In the genomic region with DNA sequence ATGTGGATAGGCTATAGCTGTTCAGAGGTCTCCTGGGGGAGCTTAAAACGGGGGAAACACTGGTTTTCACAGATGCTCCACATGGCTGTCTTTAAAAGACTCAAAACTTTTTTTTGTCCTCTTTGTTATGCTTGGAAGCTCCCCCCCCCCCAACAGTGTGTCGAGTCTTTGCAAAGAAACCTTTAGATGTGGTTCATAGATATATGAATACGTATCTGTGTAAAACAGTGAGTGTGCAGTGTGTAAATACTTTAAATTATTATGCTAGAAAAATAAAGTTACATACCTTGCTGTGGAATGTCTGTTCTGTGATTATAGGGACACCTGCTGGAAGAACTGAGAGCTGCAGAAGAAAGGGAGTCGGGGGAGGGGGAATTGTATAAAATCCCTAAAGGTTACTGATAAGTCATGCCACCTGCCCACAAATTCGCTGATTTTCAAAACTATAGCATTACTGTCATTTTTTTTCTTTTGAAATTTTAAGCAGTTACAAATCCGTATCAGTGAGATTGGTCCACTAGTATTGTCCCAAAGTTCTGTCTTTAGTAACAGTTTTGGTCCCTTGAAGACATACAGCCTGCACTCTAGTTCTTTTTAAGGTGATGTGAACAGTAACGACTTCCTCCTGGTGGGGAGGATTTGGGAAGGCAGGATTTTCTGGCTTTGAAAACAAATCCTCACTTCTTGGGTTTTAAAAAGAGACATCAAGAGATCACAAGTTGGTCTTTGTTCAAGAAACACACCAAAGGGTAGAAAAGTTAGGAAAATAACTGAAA, we compare ENCODE assay signal across 8 cellular contexts. TPM values are rescaled to one million over a fixed set of nuclear protein-coding genes. Genes with fewer than 3 reads are reported as not detected.
A peak's percentile ranks its signal among the peaks of the same experiment; 100 is the strongest.
DNase-seq lines count a peak whose midpoint lies in the region; ATAC-seq, FAIRE-seq and TF ChIP-seq lines count a peak whose summit lies in the region.

No MANE protein-coding gene starts in this region.

- peak; percentile 68 for FAIRE-seq in kidney (lab: Jason Lieb, UNC)

- no peak overlapping the region for H3K9ac ChIP-seq in kidney (ENCODE audit: low read length in 2 of 2)

- H3K27ac ChIP-seq in brain microvascular endothelial cell = peak overlapping the region; percentile 24
- no peak overlapping the region for H3K27ac ChIP-seq in kidney (ENCODE audit: low read depth in 2 of 2, low read length in 2 of 2)

- H3K4me3 ChIP-seq in brain microvascular endothelial cell (ENCODE audit: low read depth, low read length) (no peak overlapping the region), kidney (ENCODE audit: low read length in 2 of 2) (no peak overlapping the region)

- H3K9me3 ChIP-seq in kidney (ENCODE audit: control insufficient read depth in 1 of 2, low read length in 2 of 2) = no peaks in the 10 kb centered on the region

- no peaks in the 10 kb centered on the region for H3K4me1 ChIP-seq in kidney (ENCODE audit: control insufficient read depth in 1 of 2, insufficient read depth in 1 of 2, low read depth in 1 of 2, low read length in 2 of 2)

- ATAC-seq in HG03571 (IDR thresholded peaks at IDR 0.05; ENCODE audit: unreplicated experiment) (peak; percentile 62), SK-N-SH treated with all-trans-retinoic acid at 6 μM for 48 hours (peak; percentile 65)

- peak; percentile 6 to 55 (median 13) for DNase-seq in NCI-H1417 (lab: John Stamatoyannopoulos, UW)
- no peak for DNase-seq in NCI-H1417 treated with DMSO at 0.1 percent for 48 hours (lab: John Stamatoyannopoulos, UW)
- DNase-seq in GM20000 (ENCODE audit: low spot score) = peak; percentile 63
- peak; percentile 69 for DNase-seq in brain microvascular endothelial cell
- no peak for DNase-seq in kidney
- peak in 2 of 3 donors; percentile 17 to 49 for DNase-seq in stimulated activated CD4-positive, alpha-beta T cell treated with anti-CD3 and anti-CD28 coated beads, TNF-alpha, amount 100 ng/mL, for 48 hours (ENCODE audit: low read depth in 3 of 3)

- peaks cover 14% of the 10 kb centered on the region for H3K36me3 ChIP-seq in brain microvascular endothelial cell (replicated peaks)
- H3K36me3 ChIP-seq in kidney (ENCODE audit: control insufficient read depth in 1 of 2, insufficient read depth in 2 of 2, low read length in 2 of 2) = no peaks in the 10 kb centered on the region

- intact Hi-C loops in kidney (cut with DNase I) = no loop called here

- no peaks in the 10 kb centered on the region for H3K27me3 ChIP-seq in brain microvascular endothelial cell (replicated peaks)

- peak; percentile 53 for TF ChIP-seq CTCF in GM20000 (IDR thresholded peaks at IDR 0.05; ENCODE audit: extremely low read depth, missing control alignments)
- TF ChIP-seq CTCF in brain microvascular endothelial cell (IDR thresholded peaks at IDR 0.05; ENCODE audit: low read depth, low read length, missing control alignments) = peak; percentile 80
- peak; percentile 70 for TF ChIP-seq CTCF in kidney (IDR thresholded peaks at IDR 0.05; ENCODE audit: borderline replicate concordance, extremely low read depth, insufficient read depth)

- in situ Hi-C loops in brain microvascular endothelial cell (cut with HindIII; ENCODE audit: low pct_ligation_motif_present, low sequenced_read_pairs) = no loop called here

TF ChIP-seq in SK-N-SH treated with all-trans-retinoic acid at 6 μM for 48 hours, 23 proteins besides CTCF, POLR2A, EP300 and RAD21:
- TF ChIP-seq, protein P1, sequence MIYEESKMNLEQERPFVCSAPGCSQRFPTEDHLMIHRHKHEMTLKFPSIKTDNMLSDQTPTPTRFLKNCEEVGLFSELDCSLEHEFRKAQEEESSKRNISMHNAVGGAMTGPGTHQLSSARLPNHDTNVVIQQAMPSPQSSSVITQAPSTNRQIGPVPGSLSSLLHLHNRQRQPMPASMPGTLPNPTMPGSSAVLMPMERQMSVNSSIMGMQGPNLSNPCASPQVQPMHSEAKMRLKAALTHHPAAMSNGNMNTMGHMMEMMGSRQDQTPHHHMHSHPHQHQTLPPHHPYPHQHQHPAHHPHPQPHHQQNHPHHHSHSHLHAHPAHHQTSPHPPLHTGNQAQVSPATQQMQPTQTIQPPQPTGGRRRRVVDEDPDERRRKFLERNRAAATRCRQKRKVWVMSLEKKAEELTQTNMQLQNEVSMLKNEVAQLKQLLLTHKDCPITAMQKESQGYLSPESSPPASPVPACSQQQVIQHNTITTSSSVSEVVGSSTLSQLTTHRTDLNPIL (CRISPR knock-in tag; IDR thresholded peaks at IDR 0.05; ENCODE audit: low read depth) = 0 out of 2 replicates have a peak, but pooled peaks have one; percentile 36
- no peak for TF ChIP-seq BACH2 (CRISPR knock-in tag; IDR thresholded peaks at IDR 0.05; ENCODE audit: borderline replicate concordance)
- TF ChIP-seq, protein P2, sequence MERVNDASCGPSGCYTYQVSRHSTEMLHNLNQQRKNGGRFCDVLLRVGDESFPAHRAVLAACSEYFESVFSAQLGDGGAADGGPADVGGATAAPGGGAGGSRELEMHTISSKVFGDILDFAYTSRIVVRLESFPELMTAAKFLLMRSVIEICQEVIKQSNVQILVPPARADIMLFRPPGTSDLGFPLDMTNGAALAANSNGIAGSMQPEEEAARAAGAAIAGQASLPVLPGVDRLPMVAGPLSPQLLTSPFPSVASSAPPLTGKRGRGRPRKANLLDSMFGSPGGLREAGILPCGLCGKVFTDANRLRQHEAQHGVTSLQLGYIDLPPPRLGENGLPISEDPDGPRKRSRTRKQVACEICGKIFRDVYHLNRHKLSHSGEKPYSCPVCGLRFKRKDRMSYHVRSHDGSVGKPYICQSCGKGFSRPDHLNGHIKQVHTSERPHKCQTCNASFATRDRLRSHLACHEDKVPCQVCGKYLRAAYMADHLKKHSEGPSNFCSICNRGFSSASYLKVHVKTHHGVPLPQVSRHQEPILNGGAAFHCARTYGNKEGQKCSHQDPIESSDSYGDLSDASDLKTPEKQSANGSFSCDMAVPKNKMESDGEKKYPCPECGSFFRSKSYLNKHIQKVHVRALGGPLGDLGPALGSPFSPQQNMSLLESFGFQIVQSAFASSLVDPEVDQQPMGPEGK (CRISPR knock-in tag; IDR thresholded peaks at IDR 0.05; ENCODE audit: borderline replicate concordance) = no peak

RNA-seq across cellular contexts. Expression of a gene that starts 22.9 kb away (rescaled TPM):
- 12.2 TPM for total RNA-seq in kidney
- polyA plus RNA-seq in kidney (ENCODE audit: insufficient read depth, low read depth, low replicate concordance) = 4.0 TPM

Comparison
In these comparisons a context has a peak if more than half of its experiments do, and no peak if none do; other contexts are left out.
1. DNase-seq: peak in NCI-H1417 (3 of 3), GM20000 (single experiment), brain microvascular endothelial cell (single experiment) and stimulated activated CD4-positive, alpha-beta T cell treated with anti-CD3 and anti-CD28 coated beads, TNF-alpha, amount 100 ng/mL, for 48 hours (2 of 3); none in NCI-H1417 treated with DMSO at 0.1 percent for 48 hours (single experiment) and kidney (single experiment).
2. Peak in every context shown above with its lines, with median percentiles within 50 percentile points of each other: CTCF ChIP-seq.